Comparison of ENCODE assay signal across 19 cellular contexts in the genomic region with DNA sequence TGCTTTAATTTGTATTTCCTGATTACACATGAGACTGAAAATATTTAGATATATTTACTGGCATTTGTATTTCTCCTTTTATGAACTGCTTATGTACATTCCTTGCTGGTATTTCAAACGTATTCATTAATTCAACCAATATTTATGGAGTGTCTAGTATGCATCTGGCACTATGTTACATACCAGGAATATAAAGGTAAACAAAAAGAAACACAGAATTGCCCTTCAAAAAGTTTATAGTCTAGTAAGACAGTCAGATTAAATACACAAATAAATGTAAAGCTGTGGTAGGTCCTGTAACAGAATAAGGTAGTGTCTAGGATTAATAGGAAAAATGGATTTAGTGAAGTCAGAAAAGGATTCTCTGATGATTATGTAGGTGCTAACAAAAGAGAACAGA.
DNase-seq lines count a peak whose midpoint lies in the region; ATAC-seq and TF ChIP-seq lines count a peak whose summit lies in the region.
"Had no signal": no experiment of that assay in that cellular context is flagged by ENCODE, and none has a peak within 500 bp of the region (broad histone marks: within the 10 kb centered on the region; RNA-seq: fewer than 3 reads in every experiment).

No MANE protein-coding gene starts in this region.

- no peak for ATAC-seq in effector memory CD8-positive, alpha-beta T cell (replicated peaks)
- no peak for ATAC-seq in GM19023 (IDR thresholded peaks at IDR 0.05; ENCODE audit: unreplicated experiment)
- ATAC-seq: gastroesophageal sphincter had no signal

- H3K4me1 ChIP-seq in ascending aorta, result peaks cover 0 to 10% of the 10 kb centered on the region in 2 donors
- H3K4me1 ChIP-seq: neural progenitor cell had no signal

- H3K4me1 Mint-ChIP-seq in activated CD4-positive, alpha-beta T cell treated with anti-CD3 and anti-CD28 coated beads, Interleukin-2, amount 10 ng/mL, durations not matched to agents 7 days and 5 days, result peaks cover 34% of the 10 kb centered on the region
- H3K4me1 Mint-ChIP-seq in HFFc6 (ENCODE audit: low read depth) (peaks cover 69% of the 10 kb centered on the region), osteocyte (ENCODE audit: unreplicated experiment) (peaks cover 36% of the 10 kb centered on the region), Calu3 (ENCODE audit: low read depth, unreplicated experiment) (peaks cover 24% of the 10 kb centered on the region)
- H3K4me1 Mint-ChIP-seq in effector memory CD8-positive, alpha-beta T cell (ENCODE audit: low read depth in 2 of 2), result peaks cover 26 to 63% of the 10 kb centered on the region in 2 donors

- TF ChIP-seq CTCF in HFFc6 (IDR thresholded peaks at IDR 0.05), result no peak
- no peak for TF ChIP-seq CTCF in osteocyte (IDR thresholded peaks at IDR 0.05)
- TF ChIP-seq CTCF in ascending aorta (IDR thresholded peaks at IDR 0.05), result no peak
- TF ChIP-seq CTCF in Calu3 (IDR thresholded peaks at IDR 0.05; ENCODE audit: unreplicated experiment), result no peak

- BruUV-seq in Calu3 (replicated peaks; lab: Mats Ljungman, UMichigan), result no TSS peak

- H3K27me3 ChIP-seq in ascending aorta, result no peaks in the 10 kb centered on the region
- H3K27me3 ChIP-seq: gastroesophageal sphincter, neural progenitor cell, SJSA1 had no signal

- POLR2A ChIA-PET in activated CD4-positive, alpha-beta T cell treated with anti-CD3 and anti-CD28 coated beads, Interleukin-2, amount 10 ng/mL, durations not matched to agents 7 days and 5 days (lab: Charles Lee), result no interaction called here

- DNase-seq in activated CD4-positive, alpha-beta T cell treated with anti-CD3 and anti-CD28 coated beads, Interleukin-2, amount 10 ng/mL, durations not matched to agents 7 days and 5 days, result no peak
- no peak for DNase-seq in activated CD4-positive, alpha-beta T cell treated with anti-CD3 and anti-CD28 coated beads, Interleukin-2, amount 50 U/mL, for 1 hour
- no peak for DNase-seq in HFFc6
- DNase-seq in effector memory CD8-positive, alpha-beta T cell, result no peak
- DNase-seq in osteocyte (ENCODE audit: extremely low spot score, unreplicated experiment), result no peak
- DNase-seq in ascending aorta (ENCODE audit: low spot score in 2 of 2), result no peak
- no peak for DNase-seq in Calu3
- DNase-seq: activated CD4-positive, alpha-beta T cell treated with anti-CD3 and anti-CD28 coated beads for 48 hours; DMS79 treated with DMSO at 0.1 percent for 48 hours; islet precursor cell; NCI-H1105 treated with DMSO at 0.1 percent for 48 hours; NCI-H2029; trophoblast cell had no signal

- H3K4me3 ChIP-seq in ascending aorta, result no peak overlapping the region
- H3K4me3 ChIP-seq: gastroesophageal sphincter, HAP-1, neural progenitor cell, SJSA1 had no signal

- H3K36me3 ChIP-seq in ascending aorta, result peaks cover 8 to 16% of the 10 kb centered on the region in 2 donors
- H3K36me3 ChIP-seq: neural progenitor cell had no signal

- H3K27me3 Mint-ChIP-seq in activated CD4-positive, alpha-beta T cell treated with anti-CD3 and anti-CD28 coated beads, Interleukin-2, amount 10 ng/mL, durations not matched to agents 7 days and 5 days, result no peaks in the 10 kb centered on the region
- H3K27me3 Mint-ChIP-seq in HFFc6 (ENCODE audit: insufficient read depth), result no peaks in the 10 kb centered on the region; the same call in 1 of the 2 replicates
- H3K27me3 Mint-ChIP-seq in effector memory CD8-positive, alpha-beta T cell, result no peaks in the 10 kb centered on the region
- H3K27me3 Mint-ChIP-seq in osteocyte (ENCODE audit: unreplicated experiment), result no peaks in the 10 kb centered on the region
- no peaks in the 10 kb centered on the region for H3K27me3 Mint-ChIP-seq in Calu3 (ENCODE audit: unreplicated experiment)
- H3K27me3 Mint-ChIP-seq: brain had no signal

- intact Hi-C loops in ascending aorta (cut with DNase I) (no loop called here), Calu3 (cut with micrococcal nuclease; ENCODE audit: unreplicated experiment) (no loop called here)

- peaks cover 44% of the 10 kb centered on the region for H3K36me3 Mint-ChIP-seq in activated CD4-positive, alpha-beta T cell treated with anti-CD3 and anti-CD28 coated beads, Interleukin-2, amount 10 ng/mL, durations not matched to agents 7 days and 5 days (ENCODE audit: low read depth)
- peaks cover 38% of the 10 kb centered on the region for H3K36me3 Mint-ChIP-seq in HFFc6 (ENCODE audit: low read depth)
- H3K36me3 Mint-ChIP-seq in effector memory CD8-positive, alpha-beta T cell (ENCODE audit: insufficient read depth), result peaks cover 26% of the 10 kb centered on the region
- H3K36me3 Mint-ChIP-seq in osteocyte (ENCODE audit: unreplicated experiment), result peaks cover 25% of the 10 kb centered on the region
- peaks cover 7% of the 10 kb centered on the region for H3K36me3 Mint-ChIP-seq in Calu3 (ENCODE audit: insufficient read depth, unreplicated experiment)

- peak overlapping the region; percentile 14 for H3K27ac Mint-ChIP-seq in activated CD4-positive, alpha-beta T cell treated with anti-CD3 and anti-CD28 coated beads, Interleukin-2, amount 10 ng/mL, durations not matched to agents 7 days and 5 days
- H3K27ac Mint-ChIP-seq in HFFc6 (peak overlapping the region; percentile 22; the same call in 1 of the 2 replicates), osteocyte (ENCODE audit: unreplicated experiment) (peak overlapping the region; percentile 5), Calu3 (ENCODE audit: unreplicated experiment) (no peak overlapping the region)
- peak overlapping the region; percentile 41 to 82 for H3K27ac Mint-ChIP-seq in effector memory CD8-positive, alpha-beta T cell
- H3K27ac Mint-ChIP-seq: neural progenitor cell had no signal

- H3K27ac ChIP-seq in ascending aorta, result peak overlapping the region in 1 of 2 donors; percentile 29
- H3K27ac ChIP-seq: neural progenitor cell, SJSA1 had no signal

- peaks cover 17% of the 10 kb centered on the region for H3K9me3 Mint-ChIP-seq in activated CD4-positive, alpha-beta T cell treated with anti-CD3 and anti-CD28 coated beads, Interleukin-2, amount 10 ng/mL, durations not matched to agents 7 days and 5 days
- H3K9me3 Mint-ChIP-seq in HFFc6, result no peaks in the 10 kb centered on the region
- H3K9me3 Mint-ChIP-seq in effector memory CD8-positive, alpha-beta T cell, result peaks cover 3 to 7% of the 10 kb centered on the region in 2 donors
- peaks cover 8% of the 10 kb centered on the region for H3K9me3 Mint-ChIP-seq in osteocyte (ENCODE audit: unreplicated experiment)
- no peaks in the 10 kb centered on the region for H3K9me3 Mint-ChIP-seq in Calu3 (ENCODE audit: low read depth, unreplicated experiment)

- H3K9me3 ChIP-seq in ascending aorta, result peaks cover 0 to 16% of the 10 kb centered on the region in 2 donors
- H3K9me3 ChIP-seq: HAP-1 had no signal

- CTCF ChIA-PET in activated CD4-positive, alpha-beta T cell treated with anti-CD3 and anti-CD28 coated beads, Interleukin-2, amount 10 ng/mL, durations not matched to agents 7 days and 5 days (lab: Charles Lee), result no interaction called here
- CTCF ChIA-PET in Calu3 (lab: Charles Lee), result no interaction called here

- H3K4me3 Mint-ChIP-seq in activated CD4-positive, alpha-beta T cell treated with anti-CD3 and anti-CD28 coated beads, Interleukin-2, amount 10 ng/mL, durations not matched to agents 7 days and 5 days, result no peak overlapping the region
- H3K4me3 Mint-ChIP-seq in HFFc6 (no peak overlapping the region), osteocyte (ENCODE audit: unreplicated experiment) (no peak overlapping the region), Calu3 (ENCODE audit: low read depth, unreplicated experiment) (no peak overlapping the region)
- H3K4me3 Mint-ChIP-seq in effector memory CD8-positive, alpha-beta T cell, result peak overlapping the region in 1 of 2 donors; percentile 2
- H3K4me3 Mint-ChIP-seq: brain, neural progenitor cell had no signal
